Comparison of ENCODE assay signal across 18 cellular contexts in the genomic region with DNA sequence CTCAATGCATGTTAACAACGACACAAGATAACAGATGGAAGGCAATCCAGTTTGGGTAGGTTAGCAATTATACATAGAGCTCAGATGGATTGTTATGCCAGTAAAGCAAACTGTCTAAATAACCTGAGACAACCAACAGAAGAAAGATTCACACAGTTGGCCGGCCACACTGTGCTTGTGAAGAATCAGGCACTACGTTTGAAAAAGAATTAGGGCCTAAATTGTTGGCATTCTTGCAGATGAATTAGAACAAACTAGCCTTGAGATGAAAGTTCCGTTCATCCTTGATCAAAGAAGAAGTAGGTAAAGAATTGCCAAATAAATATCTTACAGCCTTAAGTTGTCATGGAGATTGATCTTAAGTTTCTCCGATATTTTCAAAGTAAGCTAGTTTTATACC.
"Had no signal": no experiment of that assay in that cellular context is flagged by ENCODE, and none has a peak within 500 bp of the region (broad histone marks: within the 10 kb centered on the region; RNA-seq: fewer than 3 reads in every experiment).

No MANE protein-coding gene starts in this region.

- H3K27ac ChIP-seq: colonic mucosa, esophagus squamous epithelium, gastroesophageal sphincter, pancreas, stomach, thoracic aorta, transverse colon had no signal

- H3K9me3 ChIP-seq: colonic mucosa, esophagus squamous epithelium, gastroesophageal sphincter, pancreas, stomach, thoracic aorta had no signal

- H3K27ac Mint-ChIP-seq: natural killer cell, progenitor cell of endocrine pancreas had no signal

- H3K4me3 ChIP-seq: colonic mucosa, esophagus squamous epithelium, gastroesophageal sphincter, pancreas, stomach, thoracic aorta, transverse colon had no signal

- H3K4me1 ChIP-seq: colonic mucosa, esophagus squamous epithelium, gastroesophageal sphincter, pancreas, stomach, transverse colon had no signal

- H3K4me1 Mint-ChIP-seq: natural killer cell had no signal

- H3K27me3 Mint-ChIP-seq: progenitor cell of endocrine pancreas had no signal

- H3K4me3 Mint-ChIP-seq: natural killer cell had no signal

- ATAC-seq: gastroesophageal sphincter, natural killer cell, pancreas, right cardiac atrium had no signal

- DNase-seq: colonic mucosa; dermis blood vessel endothelial cell; esophagus squamous epithelium; foreskin fibroblast; glutamatergic neuron; natural killer cell; occipital lobe; pancreas; right cardiac atrium; small intestine; stimulated activated CD4-positive, alpha-beta T cell treated with anti-CD3 and anti-CD28 coated beads, Interleukin-12 subunit alpha, Interleukin-12 subunit beta, amount 100 ng/mL, for 4 hours; stimulated activated naive CD4-positive, alpha-beta T cell; stomach; substantia nigra; transverse colon had no signal

- H3K27me3 ChIP-seq: colonic mucosa, esophagus squamous epithelium, gastroesophageal sphincter, pancreas, stomach, transverse colon had no signal

- H3K36me3 ChIP-seq: colonic mucosa, esophagus squamous epithelium, gastroesophageal sphincter, pancreas, stomach, thoracic aorta, transverse colon had no signal
